1 cellular context compared by ENCODE assay signal in the genomic region with DNA sequence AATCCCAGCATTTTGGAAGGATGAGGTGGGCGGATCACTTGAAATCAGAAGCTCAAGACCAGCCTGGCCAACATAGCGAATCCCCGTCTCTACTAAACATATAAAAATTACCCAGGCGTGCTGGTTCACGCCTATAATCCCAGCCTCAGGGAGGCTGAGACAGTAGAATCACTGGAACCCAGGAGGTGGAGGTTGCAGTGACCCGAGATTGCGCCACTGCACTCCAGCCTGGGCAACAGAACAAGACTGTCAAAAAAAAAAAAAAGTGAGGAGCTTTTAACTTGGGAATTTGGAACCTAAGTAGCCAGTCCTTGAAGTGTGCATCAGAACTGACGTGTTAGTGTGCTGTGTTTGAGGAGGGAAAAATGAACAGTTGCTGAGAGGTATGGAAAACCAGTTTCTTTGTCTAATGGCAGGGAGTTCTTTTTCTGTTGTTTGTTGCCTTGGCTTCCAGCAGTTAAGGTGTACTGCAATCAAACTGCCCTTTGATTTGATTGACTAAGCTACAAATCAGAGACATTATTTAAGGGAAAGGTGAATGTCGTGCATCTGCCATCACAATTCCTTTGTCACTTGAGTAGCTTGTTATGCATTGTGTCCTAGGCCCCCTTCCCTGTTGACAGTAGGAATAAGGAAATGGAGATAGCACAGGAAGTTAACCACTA.
TF ChIP-seq lines count a peak whose summit lies in the region.

No MANE protein-coding gene starts in this region.

TF ChIP-seq in IMR-90, 13 proteins besides CTCF, POLR2A, EP300 and RAD21 (continued from another document):
- TF ChIP-seq MXI1 (IDR thresholded peaks at IDR 0.05; ENCODE audit: borderline replicate concordance, low read depth, low read length) (no peak), SMC3 (IDR thresholded peaks at IDR 0.05; ENCODE audit: low read depth, low read length) (no peak), MAZ (IDR thresholded peaks at IDR 0.05; ENCODE audit: borderline replicate concordance, low read depth, low read length) (no peak), RFX5 (IDR thresholded peaks at IDR 0.05; ENCODE audit: low read depth, low read length) (no peak), MAFK (IDR thresholded peaks at IDR 0.05; ENCODE audit: low read depth, low read length) (no peak), RCOR1 (IDR thresholded peaks at IDR 0.05; ENCODE audit: insufficient replicate concordance, low read length) (no peak), FOS (IDR thresholded peaks at IDR 0.05; ENCODE audit: low read depth, low read length) (no peak), NFE2L2 (IDR thresholded peaks at IDR 0.05; ENCODE audit: low read depth, low read length) (no peak)
- TF ChIP-seq, protein P1, sequence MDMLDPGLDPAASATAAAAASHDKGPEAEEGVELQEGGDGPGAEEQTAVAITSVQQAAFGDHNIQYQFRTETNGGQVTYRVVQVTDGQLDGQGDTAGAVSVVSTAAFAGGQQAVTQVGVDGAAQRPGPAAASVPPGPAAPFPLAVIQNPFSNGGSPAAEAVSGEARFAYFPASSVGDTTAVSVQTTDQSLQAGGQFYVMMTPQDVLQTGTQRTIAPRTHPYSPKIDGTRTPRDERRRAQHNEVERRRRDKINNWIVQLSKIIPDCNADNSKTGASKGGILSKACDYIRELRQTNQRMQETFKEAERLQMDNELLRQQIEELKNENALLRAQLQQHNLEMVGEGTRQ (IDR thresholded peaks at IDR 0.05; ENCODE audit: low read depth, low read length): no peak
- TF ChIP-seq, protein P2, sequence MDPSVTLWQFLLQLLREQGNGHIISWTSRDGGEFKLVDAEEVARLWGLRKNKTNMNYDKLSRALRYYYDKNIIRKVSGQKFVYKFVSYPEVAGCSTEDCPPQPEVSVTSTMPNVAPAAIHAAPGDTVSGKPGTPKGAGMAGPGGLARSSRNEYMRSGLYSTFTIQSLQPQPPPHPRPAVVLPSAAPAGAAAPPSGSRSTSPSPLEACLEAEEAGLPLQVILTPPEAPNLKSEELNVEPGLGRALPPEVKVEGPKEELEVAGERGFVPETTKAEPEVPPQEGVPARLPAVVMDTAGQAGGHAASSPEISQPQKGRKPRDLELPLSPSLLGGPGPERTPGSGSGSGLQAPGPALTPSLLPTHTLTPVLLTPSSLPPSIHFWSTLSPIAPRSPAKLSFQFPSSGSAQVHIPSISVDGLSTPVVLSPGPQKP (IDR thresholded peaks at IDR 0.05; ENCODE audit: borderline replicate concordance, low read depth, low read length): no peak
